In genomic region chr19:10896851-10897526, GRCh38 we compare ENCODE assay signal across 9 cellular contexts. TPM values are rescaled to one million over a fixed set of nuclear protein-coding genes. Genes with fewer than 3 reads are reported as not detected.
DNase-seq lines count a peak whose midpoint lies in the region; FAIRE-seq and TF ChIP-seq lines count a peak whose summit lies in the region.
"Had no signal": no experiment of that assay in that cellular context is flagged by ENCODE, and none has a peak within 500 bp of the region (broad histone marks: within the 10 kb centered on the region; RNA-seq: fewer than 3 reads in every experiment).

No MANE protein-coding gene starts in this region.

- no peak overlapping the region for H3K27ac ChIP-seq in mammary epithelial cell (ENCODE audit: insufficient read depth, low read depth, low read length)
- H3K27ac ChIP-seq in transverse colon = peak overlapping the region; percentile 47 to 85 (median 59)

- no TSS peak for BruUV-seq in MCF 10A (replicated peaks; lab: Mats Ljungman, UMichigan)
- BruUV-seq in mammary epithelial cell (replicated peaks; lab: Mats Ljungman, UMichigan) = no TSS peak

- no peak for TF ChIP-seq CTCF in MCF 10A (IDR thresholded peaks at IDR 0.05; ENCODE audit: unreplicated experiment)
- no peak for TF ChIP-seq CTCF in mammary epithelial cell (conservative IDR thresholded peaks at IDR 0.05 in 1 of 2, IDR thresholded peaks at IDR 0.05 in 1 of 2; ENCODE audit: extremely low read depth in 1 of 2, insufficient read depth in 1 of 2, low read depth in 1 of 2, low read length in 2 of 2)
- TF ChIP-seq CTCF in transverse colon (IDR thresholded peaks at IDR 0.05) = no peak

- dilution Hi-C loops in mammary epithelial cell (cut with HindIII; ENCODE audit: low sequenced_read_pairs) = no loop called here

- in situ Hi-C loops in mammary epithelial cell (cut with MboI; ENCODE audit: low sequenced_read_pairs in 2 of 2) (no loop called here), transverse colon (cut with MboI; ENCODE audit: low pct_ligation_motif_present in 1 of 4, low pct_unique_long_range_greater_than_20kb in 1 of 4, low sequenced_read_pairs in 3 of 4) (no loop called here)

- no peaks in the 10 kb centered on the region for H3K36me3 ChIP-seq in mammary epithelial cell (ENCODE audit: insufficient read depth, low read length)
- H3K36me3 ChIP-seq in transverse colon = no peaks in the 10 kb centered on the region

- FAIRE-seq in frontal cortex (lab: Jason Lieb, UNC) = no peak

- H3K9me3 Mint-ChIP-seq in MCF 10A (ENCODE audit: unreplicated experiment) = no peaks in the 10 kb centered on the region

- H3K79me2 ChIP-seq in mammary epithelial cell (ENCODE audit: insufficient read depth, low read length) = peaks cover 72% of the 10 kb centered on the region

- H3K27me3 ChIP-seq in mammary epithelial cell (ENCODE audit: insufficient read depth, low read length) (no peaks in the 10 kb centered on the region), transverse colon (no peaks in the 10 kb centered on the region)

- peaks cover 3% of the 10 kb centered on the region for H4K20me1 ChIP-seq in mammary epithelial cell (ENCODE audit: insufficient read depth, low read length)

- TF ChIP-seq EP300 in transverse colon (IDR thresholded peaks at IDR 0.05; ENCODE audit: low read depth) = no peak

- no peak overlapping the region for H3K4me2 ChIP-seq in mammary epithelial cell (ENCODE audit: insufficient read depth, low read depth, low read length)

- no peak overlapping the region for H3K4me3 Mint-ChIP-seq in MCF 10A (ENCODE audit: unreplicated experiment)

- H3K9ac ChIP-seq in mammary epithelial cell (ENCODE audit: insufficient read depth, low read length) = no peak overlapping the region

- DNase-seq in MCF 10A (ENCODE audit: unreplicated experiment) = no peak
- DNase-seq in mammary epithelial cell = no peak
- peak; percentile 66 for DNase-seq in NCI-H526 treated with DMSO at 0.1 percent for 48 hours (lab: John Stamatoyannopoulos, UW)
- peak; percentile 18 to 22 for DNase-seq in dermis microvascular lymphatic vessel endothelial cell (ENCODE audit: low read depth in 2 of 2)
- no peak for DNase-seq in transverse colon
- DNase-seq in hypothalamus (lab: John Stamatoyannopoulos, UW) = no peak
- no peak for DNase-seq in frontal cortex (ENCODE audit: low spot score in 2 of 2)
- no peak for DNase-seq in stimulated activated CD4-positive, alpha-beta T cell treated with anti-CD3 and anti-CD28 coated beads, Interleukin-4, amount 100 ng/mL, for 4 hours
- DNase-seq: activated CD4-positive, alpha-beta T cell treated with anti-CD3 and anti-CD28 coated beads, Interleukin-2, amount 50 U/mL, for 48 hours had no signal

- no peak for TF ChIP-seq POLR2A in transverse colon (IDR thresholded peaks at IDR 0.05)

- H3K4me1 Mint-ChIP-seq in MCF 10A (ENCODE audit: insufficient read depth, unreplicated experiment) = peaks cover 13% of the 10 kb centered on the region

- intact Hi-C loops in MCF 10A (cut with micrococcal nuclease) (no loop called here), mammary epithelial cell (cut with micrococcal nuclease) (no loop called here), transverse colon (cut with DNase I; ENCODE audit: low total_unique reads) (no loop called here)

- POLR2A ChIA-PET in MCF 10A (lab: Yijun Ruan, JAX) = interaction anchor here (2.0 kb wide), 1 partner anchor 8 kb away, joined by 9 read pairs; no protein-coding TSS in a partner anchor

- H3K4me3 ChIP-seq in mammary epithelial cell (replicated peaks in 1 of 3; ENCODE audit: insufficient read depth in 1 of 3, low read depth in 2 of 3, low read length in 3 of 3) = no peak overlapping the region
- H3K4me3 ChIP-seq in transverse colon = no peak overlapping the region

- H3K4me1 ChIP-seq in mammary epithelial cell (ENCODE audit: insufficient read depth, low read length) (peaks cover 22% of the 10 kb centered on the region), transverse colon (peaks cover 41 to 67% (median 57%) of the 10 kb centered on the region in 4 donors)

- no peak overlapping the region for H2AFZ ChIP-seq in mammary epithelial cell (ENCODE audit: low read depth, low read length)

- peaks cover 7% of the 10 kb centered on the region for H3K36me3 Mint-ChIP-seq in MCF 10A (ENCODE audit: insufficient read depth, unreplicated experiment)

- no peaks in the 10 kb centered on the region for H3K9me3 ChIP-seq in mammary epithelial cell (replicated peaks; ENCODE audit: insufficient read depth, low read length)
- H3K9me3 ChIP-seq in transverse colon = no peaks in the 10 kb centered on the region

- H3K27ac Mint-ChIP-seq in MCF 10A (ENCODE audit: low read depth, unreplicated experiment) = peak overlapping the region; percentile 50

- H3K27me3 Mint-ChIP-seq in MCF 10A (ENCODE audit: insufficient read depth, unreplicated experiment) = no peaks in the 10 kb centered on the region

- WGBS in mammary epithelial cell (ENCODE audit: low coverage, missing lambda C conversion rate) = 84% methylated on average over 7 of the region's 7 CpGs
- WGBS in transverse colon (ENCODE audit: low coverage in 1 of 2), 2 donors = 20 to 60% methylated on average over 1 to 4 of the region's 7 CpGs

- CTCF ChIA-PET in MCF 10A (lab: Yijun Ruan, JAX) = interaction anchor here (0.6 kb wide), 2 partner anchors 8 to 628 kb away, joined by 3 read pairs; no protein-coding TSS in a partner anchor
- CTCF ChIA-PET in mammary epithelial cell (lab: Charles Lee; ENCODE audit: low non-redundant PET) = no interaction called here

RNA-seq across cellular contexts. Expression of gene CARM1, which starts 25.6 kb away (rescaled TPM):
- total RNA-seq in MCF 10A (2022) (49.5 and 51.7 TPM in 2 replicates), mammary epithelial cell (10 to 100 TPM; 29.2 to 58.5 TPM), dermis microvascular lymphatic vessel endothelial cell (19.0 and 26.4 TPM in 2 replicates), transverse colon (10 to 100 TPM; 24.9 to 47.6 (median 35.6) TPM), frontal cortex (18.8 TPM)
- polyA plus RNA-seq in mammary epithelial cell = 56.7 TPM
- 38.8 TPM for polyA minus RNA-seq in mammary epithelial cell

RNA-seq across cellular contexts. Expression of gene YIPF2, which starts 31.4 kb away (rescaled TPM):
- total RNA-seq in MCF 10A (2022) (65.5 and 75.3 TPM in 2 replicates), mammary epithelial cell (100 to 1,000 TPM in 1 of 2 donors, 10 to 100 TPM in 1; 57.1 to 112 TPM), dermis microvascular lymphatic vessel endothelial cell (71.2 and 86.7 TPM in 2 replicates), transverse colon (100 to 1,000 TPM in 1 of 4 donors, 10 to 100 TPM in 3; 23.6 to 134 (median 58.4) TPM), frontal cortex (35.9 TPM)
- 52.0 TPM for polyA plus RNA-seq in mammary epithelial cell
- 39.4 TPM for polyA minus RNA-seq in mammary epithelial cell

RNA-seq across cellular contexts. Expression of gene TIMM29, which starts 31.6 kb away (rescaled TPM):
- total RNA-seq in MCF 10A (2022) (18.3 and 19.3 TPM in 2 replicates), mammary epithelial cell (10 to 100 TPM; 17.2 to 28.8 TPM), dermis microvascular lymphatic vessel endothelial cell (29.5 and 35.5 TPM in 2 replicates), transverse colon (10 to 100 TPM; 40.0 to 45.3 (median 43.2) TPM), frontal cortex (41.6 TPM)
- polyA plus RNA-seq in mammary epithelial cell = 7.7 TPM
- 2.2 TPM for polyA minus RNA-seq in mammary epithelial cell

RNA-seq across cellular contexts. Expression of gene C19orf38, which starts 48.8 kb away (rescaled TPM):
- 0.30 and 0.49 TPM in 2 replicates for total RNA-seq in MCF 10A (2022)
- under 1 TPM; 0.33 to 0.50 TPM for total RNA-seq in mammary epithelial cell
- polyA plus RNA-seq in mammary epithelial cell = 0.07 TPM
- polyA minus RNA-seq in mammary epithelial cell = not detected
- 0.13 TPM in 1 of 2 replicates, not detected in the other for total RNA-seq in dermis microvascular lymphatic vessel endothelial cell
- total RNA-seq in transverse colon = 1 to 10 TPM in 1 of 4 donors, under 1 TPM in 2, not detected in 1; 0.79 to 1.8 (median 0.96) TPM
- 0.82 TPM for total RNA-seq in frontal cortex

Comparison
In these comparisons a context has a peak if more than half of its experiments do, and no peak if none do; other contexts are left out.
1. DNase-seq: peak in NCI-H526 treated with DMSO at 0.1 percent for 48 hours (single experiment) and dermis microvascular lymphatic vessel endothelial cell (2 of 2); none in MCF 10A (single experiment), mammary epithelial cell (single experiment), transverse colon (single experiment), hypothalamus (0 of 51), frontal cortex (0 of 2) and stimulated activated CD4-positive, alpha-beta T cell treated with anti-CD3 and anti-CD28 coated beads, Interleukin-4, amount 100 ng/mL, for 4 hours (0 of 2).